Comparison of ENCODE assay signal across 35 cellular contexts in genomic region chr14:79150226-79150625, GRCh38.
"Had no signal": no experiment of that assay in that cellular context is flagged by ENCODE, and none has a peak within 500 bp of the region (broad histone marks: within the 10 kb centered on the region; RNA-seq: fewer than 3 reads in every experiment).

No MANE protein-coding gene starts in this region.

- H3K4me3 ChIP-seq: adrenal gland, ascending aorta, body of pancreas, breast epithelium, cardiac muscle cell had no signal

- H3K4me1 Mint-ChIP-seq: activated naive CD4-positive, alpha-beta T cell treated with anti-CD3 and anti-CD28 coated beads, Interleukin-2, amount 10 ng/mL, durations not matched to agents 7 days and 5 days; activated naive CD4-positive, alpha-beta T cell treated with anti-CD3 and anti-CD28 coated beads, Interleukin-2, amount 50 U/mL, for 24 hours; activated naive CD8-positive, alpha-beta T cell treated with anti-CD3 and anti-CD28 coated beads for 36 hours; activated naive CD8-positive, alpha-beta T cell treated with anti-CD3 and anti-CD28 coated beads, Interleukin-2, amount 10 ng/mL, durations not matched to agents 7 days and 5 days; activated naive CD8-positive, alpha-beta T cell treated with anti-CD3 and anti-CD28 coated beads, Interleukin-2, amount 50 U/mL, for 24 hours; activated T-helper 17 cell treated with anti-CD3 and anti-CD28 coated beads, Interleukin-2, amount 50 U/mL, for 72 hours; brain; central memory CD8-positive, alpha-beta T cell had no signal

- H3K36me3 Mint-ChIP-seq: activated naive CD4-positive, alpha-beta T cell treated with anti-CD3 and anti-CD28 coated beads, Interleukin-2, amount 10 ng/mL, durations not matched to agents 7 days and 5 days; activated naive CD4-positive, alpha-beta T cell treated with anti-CD3 and anti-CD28 coated beads, Interleukin-2, amount 50 U/mL, for 24 hours; activated naive CD4-positive, alpha-beta T cell treated with anti-CD3 and anti-CD28 coated beads, Interleukin-2, amount 50 U/mL, for 72 hours; activated naive CD8-positive, alpha-beta T cell; activated naive CD8-positive, alpha-beta T cell treated with anti-CD3 and anti-CD28 coated beads for 36 hours; activated naive CD8-positive, alpha-beta T cell treated with anti-CD3 and anti-CD28 coated beads, Interleukin-2, amount 10 ng/mL, durations not matched to agents 7 days and 5 days had no signal

- H3K36me3 ChIP-seq: adrenal gland, ascending aorta, brain microvascular endothelial cell, breast epithelium, cardiac muscle cell had no signal

- H3K27ac ChIP-seq: adrenal gland, ascending aorta, body of pancreas, brain microvascular endothelial cell, breast epithelium, cardiac muscle cell had no signal

- H3K27me3 ChIP-seq: adrenal gland, ascending aorta, body of pancreas, brain microvascular endothelial cell, breast epithelium, cardiac muscle cell had no signal

- ATAC-seq: activated naive CD4-positive, alpha-beta T cell treated with anti-CD3 and anti-CD28 coated beads, Interleukin-2, amount 50 U/mL, for 72 hours; activated naive CD8-positive, alpha-beta T cell treated with anti-CD3 and anti-CD28 coated beads, Interleukin-2, amount 50 U/mL, for 24 hours; activated T-cell treated with anti-CD3 and anti-CD28 coated beads, Interleukin-2, amount 50 U/mL, for 4 hours; activated T-cell treated with anti-CD3 and anti-CD28 coated beads, Interleukin-2, amount 50 U/mL, for 72 hours; activated T-helper 17 cell treated with anti-CD3 and anti-CD28 coated beads, Interleukin-2, amount 50 U/mL, for 72 hours; body of pancreas had no signal

- H3K27me3 Mint-ChIP-seq: activated naive CD4-positive, alpha-beta T cell treated with anti-CD3 and anti-CD28 coated beads, Interleukin-2, amount 10 ng/mL, durations not matched to agents 7 days and 5 days; activated naive CD8-positive, alpha-beta T cell; activated naive CD8-positive, alpha-beta T cell treated with anti-CD3 and anti-CD28 coated beads for 36 hours; activated naive CD8-positive, alpha-beta T cell treated with anti-CD3 and anti-CD28 coated beads, Interleukin-2, amount 10 ng/mL, durations not matched to agents 7 days and 5 days; activated naive CD8-positive, alpha-beta T cell treated with anti-CD3 and anti-CD28 coated beads, Interleukin-2, amount 50 U/mL, for 24 hours; activated T-cell treated with anti-CD3 and anti-CD28 coated beads, Interleukin-2, amount 50 U/mL, for 24 hours; activated T-helper 17 cell treated with anti-CD3 and anti-CD28 coated beads, Interleukin-2, amount 50 U/mL, for 72 hours; brain; central memory CD8-positive, alpha-beta T cell had no signal

- H3K4me3 Mint-ChIP-seq: activated naive CD4-positive, alpha-beta T cell treated with anti-CD3 and anti-CD28 coated beads for 36 hours; activated naive CD4-positive, alpha-beta T cell treated with anti-CD3 and anti-CD28 coated beads, Interleukin-2, amount 10 ng/mL, durations not matched to agents 7 days and 5 days; activated naive CD4-positive, alpha-beta T cell treated with anti-CD3 and anti-CD28 coated beads, Interleukin-2, amount 50 U/mL, for 24 hours; activated naive CD8-positive, alpha-beta T cell; activated naive CD8-positive, alpha-beta T cell treated with anti-CD3 and anti-CD28 coated beads for 36 hours; activated naive CD8-positive, alpha-beta T cell treated with anti-CD3 and anti-CD28 coated beads, Interleukin-2, amount 10 ng/mL, durations not matched to agents 7 days and 5 days; activated naive CD8-positive, alpha-beta T cell treated with anti-CD3 and anti-CD28 coated beads, Interleukin-2, amount 50 U/mL, for 24 hours; activated T-cell treated with anti-CD3 and anti-CD28 coated beads, Interleukin-2, amount 50 U/mL, for 24 hours; activated T-cell treated with anti-CD3 and anti-CD28 coated beads, Interleukin-2, amount 50 U/mL, for 4 hours; activated T-cell treated with anti-CD3 and anti-CD28 coated beads, Interleukin-2, amount 50 U/mL, for 72 hours; activated T-helper 1 cell treated with anti-CD3 and anti-CD28 coated beads, Interleukin-12 subunit alpha, Interleukin-12 subunit beta, Interleukin-2, Interleukin-4 antibody, amounts not matched to agents 30 ng/mL and 10 ng/mL and 1 ng/mL, durations not matched to agents 14 hours and 24 hours and 36 hours; activated T-helper 17 cell treated with anti-CD3 and anti-CD28 coated beads, Interleukin-2, amount 50 U/mL, for 72 hours; brain; central memory CD8-positive, alpha-beta T cell had no signal

- H3K4me1 ChIP-seq: adrenal gland, ascending aorta, body of pancreas, breast epithelium had no signal

- H3K27ac Mint-ChIP-seq: activated naive CD4-positive, alpha-beta T cell treated with anti-CD3 and anti-CD28 coated beads for 36 hours; activated naive CD4-positive, alpha-beta T cell treated with anti-CD3 and anti-CD28 coated beads, Interleukin-2, amount 10 ng/mL, durations not matched to agents 7 days and 5 days; activated naive CD4-positive, alpha-beta T cell treated with anti-CD3 and anti-CD28 coated beads, Interleukin-2, amount 50 U/mL, for 24 hours; activated naive CD4-positive, alpha-beta T cell treated with anti-CD3 and anti-CD28 coated beads, Interleukin-2, amount 50 U/mL, for 72 hours; activated naive CD8-positive, alpha-beta T cell; activated naive CD8-positive, alpha-beta T cell treated with anti-CD3 and anti-CD28 coated beads for 36 hours; activated naive CD8-positive, alpha-beta T cell treated with anti-CD3 and anti-CD28 coated beads, Interleukin-2, amount 10 ng/mL, durations not matched to agents 7 days and 5 days; activated naive CD8-positive, alpha-beta T cell treated with anti-CD3 and anti-CD28 coated beads, Interleukin-2, amount 50 U/mL, for 24 hours; activated T-cell treated with anti-CD3 and anti-CD28 coated beads, Interleukin-2, amount 50 U/mL, for 24 hours; activated T-cell treated with anti-CD3 and anti-CD28 coated beads, Interleukin-2, amount 50 U/mL, for 72 hours; activated T-helper 1 cell treated with anti-CD3 and anti-CD28 coated beads, Interleukin-12 subunit alpha, Interleukin-12 subunit beta, Interleukin-2, Interleukin-4 antibody, amounts not matched to agents 30 ng/mL and 10 ng/mL and 1 ng/mL, durations not matched to agents 14 hours and 24 hours and 36 hours; activated T-helper 17 cell treated with anti-CD3 and anti-CD28 coated beads, Interleukin-2, amount 50 U/mL, for 72 hours; activated T-helper 2 cell treated with anti-CD3 and anti-CD28 coated beads, Interferon-gamma antibody, Interleukin-2, Interleukin-4, amounts not matched to agents 10 μg/mL and 5 μg/mL and 100 μg/mL, durations not matched to agents 14 hours and 24 hours and 36 hours; brain had no signal

- H3K9me3 ChIP-seq: adrenal gland, ascending aorta, body of pancreas, breast epithelium had no signal

- DNase-seq: activated effector memory CD4-positive, alpha-beta T cell treated with anti-CD3 and anti-CD28 coated beads, Interleukin-2, amount 50 U/mL, for 16 hours; activated effector memory CD4-positive, alpha-beta T cell treated with Interleukin-2 at 50 U/mL for 16 hours; activated gamma-delta T cell; activated gamma-delta T cell treated with Interleukin-2 at 50 U/mL for 16 hours; activated naive CD4-positive, alpha-beta T cell; activated naive CD4-positive, alpha-beta T cell treated with anti-CD3 and anti-CD28 coated beads for 36 hours; activated naive CD4-positive, alpha-beta T cell treated with anti-CD3 and anti-CD28 coated beads, Interleukin-2, amount 10 ng/mL, durations not matched to agents 7 days and 5 days; activated naive CD4-positive, alpha-beta T cell treated with anti-CD3 and anti-CD28 coated beads, Interleukin-2, amount 50 U/mL, for 16 hours; activated naive CD4-positive, alpha-beta T cell treated with Interleukin-2 at 50 U/mL for 16 hours; activated naive CD8-positive, alpha-beta T cell treated with anti-CD3 and anti-CD28 coated beads for 36 hours; activated naive CD8-positive, alpha-beta T cell treated with anti-CD3 and anti-CD28 coated beads, Interleukin-2, amount 10 ng/mL, durations not matched to agents 7 days and 5 days; activated naive CD8-positive, alpha-beta T cell treated with anti-CD3 and anti-CD28 coated beads, Interleukin-2, amount 50 U/mL, for 24 hours; activated T-cell treated with anti-CD3 and anti-CD28 coated beads, Interleukin-2, amount 50 U/mL, for 1 hour; activated T-cell treated with anti-CD3 and anti-CD28 coated beads, Interleukin-2, amount 50 U/mL, for 24 hours; activated T-cell treated with anti-CD3 and anti-CD28 coated beads, Interleukin-2, amount 50 U/mL, for 4 hours; activated T-cell treated with anti-CD3 and anti-CD28 coated beads, Interleukin-2, amount 50 U/mL, for 48 hours; activated T-cell treated with anti-CD3 and anti-CD28 coated beads, Interleukin-2, amount 50 U/mL, for 72 hours; adrenal gland; amniotic stem cell; aorta; body of pancreas; brain microvascular endothelial cell; central memory CD4-positive, alpha-beta T cell; cerebellar nuclear complex had no signal

- H3K9me3 Mint-ChIP-seq: activated naive CD8-positive, alpha-beta T cell treated with anti-CD3 and anti-CD28 coated beads, Interleukin-2, amount 50 U/mL, for 24 hours; activated T-helper 2 cell treated with anti-CD3 and anti-CD28 coated beads, Interferon-gamma antibody, Interleukin-2, Interleukin-4, amounts not matched to agents 10 μg/mL and 5 μg/mL and 100 μg/mL, durations not matched to agents 14 hours and 24 hours and 36 hours; brain had no signal
